1 cellular context compared by ENCODE assay signal in the genomic region with DNA sequence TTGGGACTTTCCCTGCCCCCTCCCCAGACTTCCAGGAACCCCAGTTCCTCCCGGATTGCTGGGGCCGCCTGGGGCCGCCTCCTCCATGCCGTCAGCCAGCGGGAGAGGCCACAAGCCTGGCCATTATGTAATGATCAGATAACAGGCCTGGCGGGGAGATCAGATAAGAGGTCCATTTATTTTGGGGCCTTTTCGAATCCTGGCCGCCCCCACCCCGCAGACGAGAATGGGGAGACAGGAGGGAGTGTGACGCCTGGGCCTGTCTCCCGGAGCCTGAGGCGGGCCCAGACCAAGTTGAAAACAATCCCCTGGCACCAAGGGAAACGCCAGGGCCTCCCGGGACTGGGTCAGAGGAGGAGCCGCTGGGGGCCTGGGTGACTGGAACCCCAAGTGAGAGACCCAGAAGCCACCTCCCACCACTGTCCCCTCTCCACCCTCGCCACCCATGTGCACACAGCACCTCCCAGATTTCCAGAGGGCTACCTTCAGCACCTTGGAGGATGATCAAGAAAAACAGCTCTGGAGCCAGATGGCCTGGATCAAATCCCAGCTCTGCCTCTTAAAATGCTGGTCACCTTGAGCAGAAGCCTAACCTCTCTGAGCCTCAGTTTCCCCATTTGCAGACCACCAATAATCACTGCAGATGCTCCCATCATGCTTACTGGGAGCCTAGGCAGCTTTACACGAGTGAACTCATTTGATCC.
TF ChIP-seq lines count a peak whose summit lies in the region.

No MANE protein-coding gene starts in this region.

TF ChIP-seq in SK-N-SH treated with all-trans-retinoic acid at 6 μM for 48 hours, 23 proteins besides CTCF, POLR2A, EP300 and RAD21 (continued from another document):
- TF ChIP-seq, protein P1, sequence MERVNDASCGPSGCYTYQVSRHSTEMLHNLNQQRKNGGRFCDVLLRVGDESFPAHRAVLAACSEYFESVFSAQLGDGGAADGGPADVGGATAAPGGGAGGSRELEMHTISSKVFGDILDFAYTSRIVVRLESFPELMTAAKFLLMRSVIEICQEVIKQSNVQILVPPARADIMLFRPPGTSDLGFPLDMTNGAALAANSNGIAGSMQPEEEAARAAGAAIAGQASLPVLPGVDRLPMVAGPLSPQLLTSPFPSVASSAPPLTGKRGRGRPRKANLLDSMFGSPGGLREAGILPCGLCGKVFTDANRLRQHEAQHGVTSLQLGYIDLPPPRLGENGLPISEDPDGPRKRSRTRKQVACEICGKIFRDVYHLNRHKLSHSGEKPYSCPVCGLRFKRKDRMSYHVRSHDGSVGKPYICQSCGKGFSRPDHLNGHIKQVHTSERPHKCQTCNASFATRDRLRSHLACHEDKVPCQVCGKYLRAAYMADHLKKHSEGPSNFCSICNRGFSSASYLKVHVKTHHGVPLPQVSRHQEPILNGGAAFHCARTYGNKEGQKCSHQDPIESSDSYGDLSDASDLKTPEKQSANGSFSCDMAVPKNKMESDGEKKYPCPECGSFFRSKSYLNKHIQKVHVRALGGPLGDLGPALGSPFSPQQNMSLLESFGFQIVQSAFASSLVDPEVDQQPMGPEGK (CRISPR knock-in tag; IDR thresholded peaks at IDR 0.05; ENCODE audit: borderline replicate concordance), result 0 out of 2 replicates have a peak, but pooled peaks have one; percentile 55
